12 cellular contexts compared by ENCODE assay signal in the genomic region with DNA sequence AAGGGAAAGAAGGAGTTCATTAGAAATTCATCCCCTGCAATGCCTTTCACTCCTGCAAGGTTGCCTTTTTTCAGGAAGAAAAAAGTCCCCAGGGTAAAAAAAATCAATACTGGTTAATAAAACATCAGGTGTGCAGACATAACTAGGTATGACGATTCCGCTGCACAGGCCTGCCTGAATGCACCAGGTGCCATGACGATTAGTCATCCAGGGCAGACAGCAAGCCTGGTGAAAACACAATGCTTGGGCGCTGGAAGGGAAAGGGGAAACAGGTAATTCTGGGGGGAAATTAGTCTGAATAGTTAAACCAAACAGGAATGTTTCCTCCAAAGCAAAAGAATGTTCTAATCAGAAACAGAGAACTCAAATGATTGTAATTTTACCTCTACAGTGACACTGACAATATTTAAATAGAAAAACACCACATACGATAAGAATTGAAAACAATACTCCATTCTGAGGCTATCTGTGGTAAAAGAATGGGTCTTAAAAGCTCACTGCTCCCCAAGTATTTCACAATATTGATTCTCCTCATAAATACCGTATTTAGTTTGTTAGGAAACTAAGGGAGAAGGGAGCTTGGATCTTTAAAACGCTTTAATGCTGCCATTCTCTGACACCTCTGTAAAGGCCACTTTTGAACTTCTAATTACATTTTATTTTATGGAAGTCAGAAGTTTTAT. TPM values are rescaled to one million over a fixed set of nuclear protein-coding genes. Genes with fewer than 3 reads are reported as not detected.
A peak's percentile ranks its signal among the peaks of the same experiment; 100 is the strongest.
DNase-seq lines count a peak whose midpoint lies in the region; ATAC-seq and FAIRE-seq lines count a peak whose summit lies in the region.
"Had no signal": no experiment of that assay in that cellular context is flagged by ENCODE, and none has a peak within 500 bp of the region (broad histone marks: within the 10 kb centered on the region; RNA-seq: fewer than 3 reads in every experiment).

No MANE protein-coding gene starts in this region.

- H3K27me3 Mint-ChIP-seq in naive thymus-derived CD8-positive, alpha-beta T cell: no peaks in the 10 kb centered on the region
- H3K27me3 Mint-ChIP-seq: CD4-positive, alpha-beta memory T cell had no signal

- POLR2A ChIA-PET in naive thymus-derived CD8-positive, alpha-beta T cell (lab: Charles Lee): no interaction called here

- H3K9ac ChIP-seq in HUES48 (ENCODE audit: low read depth, low read length): no peak overlapping the region; the same call in 1 of the 2 replicates

- H3K36me3 ChIP-seq in HUES48 (ENCODE audit: control insufficient read depth, insufficient read depth, low read length): peaks cover 22% of the 10 kb centered on the region

- H3K27ac ChIP-seq in HUES48 (ENCODE audit: low read depth, low read length): peak overlapping the region; percentile 68
- H3K27ac ChIP-seq: testis had no signal

- FAIRE-seq in GM19239 (lab: Jason Lieb, UNC): no peak

- DNase-seq in NCI-H345 treated with DMSO at 0.1 percent for 48 hours (lab: John Stamatoyannopoulos, UW; ENCODE audit: unreplicated experiment): peak; percentile 76
- DNase-seq in renal cortical epithelial cell (ENCODE audit: low read depth): peak; percentile 95
- no peak for DNase-seq in T-helper 2 cell
- DNase-seq in naive thymus-derived CD8-positive, alpha-beta T cell: no peak
- DNase-seq in NCI-H82 (lab: John Stamatoyannopoulos, UW): no peak
- no peak for DNase-seq in GM19239 (ENCODE audit: insufficient read length, low spot score)
- DNase-seq: activated gamma-delta T cell treated with Interleukin-2 at 50 U/mL for 16 hours; CD4-positive, alpha-beta memory T cell; stimulated activated CD4-positive, alpha-beta T cell treated with anti-CD3 and anti-CD28 coated beads, Interleukin-4, amount 100 ng/mL, for 24 hours; testis had no signal

- peaks cover 10% of the 10 kb centered on the region for H3K4me1 ChIP-seq in HUES48 (ENCODE audit: control insufficient read depth, insufficient read depth, low read length)
- H3K4me1 ChIP-seq: testis had no signal

- peak overlapping the region in 1 of 10 donors; percentile 51 for H3K27ac Mint-ChIP-seq in naive thymus-derived CD8-positive, alpha-beta T cell
- H3K27ac Mint-ChIP-seq: CD4-positive, alpha-beta memory T cell had no signal

- no peaks in the 10 kb centered on the region for H3K27me3 ChIP-seq in HUES48 (ENCODE audit: control insufficient read depth, insufficient read depth, low read length)
- H3K27me3 ChIP-seq: testis had no signal

- peak; percentile 86 for ATAC-seq in esophagus mucosa
- ATAC-seq in naive thymus-derived CD8-positive, alpha-beta T cell: no peak

- H3K4me3 Mint-ChIP-seq in naive thymus-derived CD8-positive, alpha-beta T cell: no peak overlapping the region
- H3K4me3 Mint-ChIP-seq: CD4-positive, alpha-beta memory T cell had no signal

- no peak overlapping the region for H3K4me3 ChIP-seq in HUES48 (ENCODE audit: low read depth, low read length)
- H3K4me3 ChIP-seq: testis had no signal

- H3K4me1 Mint-ChIP-seq in naive thymus-derived CD8-positive, alpha-beta T cell: peaks cover 0 to 11% (median 1%) of the 10 kb centered on the region in 4 donors

- no peaks in the 10 kb centered on the region for H3K9me3 ChIP-seq in HUES48 (ENCODE audit: control insufficient read depth, insufficient read depth, low read length)
- H3K9me3 ChIP-seq: testis had no signal

- H3K9me3 Mint-ChIP-seq in naive thymus-derived CD8-positive, alpha-beta T cell: no peaks in the 10 kb centered on the region
- H3K9me3 Mint-ChIP-seq: CD4-positive, alpha-beta memory T cell had no signal

- H3K36me3 Mint-ChIP-seq in naive thymus-derived CD8-positive, alpha-beta T cell: peaks cover 12 to 28% (median 27%) of the 10 kb centered on the region in 3 donors

RNA-seq across cellular contexts. Expression of a gene that starts 45.2 kb away (rescaled TPM):
- 29.5 TPM for total RNA-seq in esophagus mucosa
- total RNA-seq in renal cortical epithelial cell: 74.3 and 164 TPM in 2 replicates
- total RNA-seq in naive thymus-derived CD8-positive, alpha-beta T cell: 10 to 100 TPM; 57.7 to 66.0 TPM
- polyA plus RNA-seq in naive thymus-derived CD8-positive, alpha-beta T cell: 10 to 100 TPM; 33.3 to 43.2 (median 35.0) TPM

Comparison
In these comparisons a context has a peak if more than half of its experiments do, and no peak if none do; other contexts are left out.
1. DNase-seq: peak in NCI-H345 treated with DMSO at 0.1 percent for 48 hours (single experiment) and renal cortical epithelial cell (single experiment); none in T-helper 2 cell (0 of 5), naive thymus-derived CD8-positive, alpha-beta T cell (0 of 10), NCI-H82 (single experiment) and GM19239 (single experiment).